ENCODE assay signal across 8 cellular contexts in the genomic region with DNA sequence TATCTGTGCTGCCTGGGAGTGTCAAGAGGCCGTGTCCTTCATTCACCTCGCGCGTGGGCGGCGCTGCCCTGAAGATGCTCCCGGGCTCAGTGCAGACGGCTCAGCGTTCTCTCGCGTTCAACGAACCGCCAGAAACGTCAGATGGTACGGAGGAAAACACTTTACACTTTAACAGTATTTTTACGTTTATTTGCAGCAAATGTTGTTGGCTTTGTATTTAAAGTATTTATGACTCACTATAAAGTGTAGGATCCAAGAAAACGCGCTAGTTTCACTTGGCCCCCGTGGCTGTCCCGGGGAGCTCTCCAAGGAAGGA. TPM values are rescaled to one million over a fixed set of nuclear protein-coding genes. Genes with fewer than 3 reads are reported as not detected.
A peak's percentile ranks its signal among the peaks of the same experiment; 100 is the strongest.
DNase-seq lines count a peak whose midpoint lies in the region; ATAC-seq and TF ChIP-seq lines count a peak whose summit lies in the region.

No MANE protein-coding gene starts in this region.

- intact Hi-C loops in testis (cut with DNase I; ENCODE audit: low total_unique reads), result loop anchor here (10.0 kb wide), 1 partner anchor 360 kb away; a partner anchor contains a TSS

- H3K9me3 ChIP-seq in testis, result no peaks in the 10 kb centered on the region

- no peak for TF ChIP-seq POLR2A in testis (IDR thresholded peaks at IDR 0.05)

- no peak for TF ChIP-seq CTCF in testis (IDR thresholded peaks at IDR 0.05)

- H3K27ac ChIP-seq in testis, result peak overlapping the region in 1 of 2 donors; percentile 100

- no peaks in the 10 kb centered on the region for H3K36me3 ChIP-seq in testis (ENCODE audit: low read depth, missing control alignments)

- peak; percentile 35 for ATAC-seq in GM21528 (IDR thresholded peaks at IDR 0.05; ENCODE audit: low FRiP score, unreplicated experiment)

- 0 to 1% methylated on average over 20 of the region's 20 CpGs for WGBS in testis, 2 donors

- H3K27me3 ChIP-seq in testis, result no peaks in the 10 kb centered on the region

- peak; percentile 50 for DNase-seq in Ammon's horn (ENCODE audit: low spot score)
- DNase-seq in NOMO-1 treated with DMSO at 0.1 percent for 48 hours (lab: John Stamatoyannopoulos, UW; ENCODE audit: unreplicated experiment), result peak; percentile 17
- DNase-seq in activated T-cell treated with anti-CD3 and anti-CD28 coated beads for 48 hours (ENCODE audit: low read depth), result peak; percentile 66
- DNase-seq in fibroblast of gingiva (ENCODE audit: low read depth), result peak; percentile 33
- DNase-seq in occipital lobe (lab: John Stamatoyannopoulos, UW), result peak; percentile 37
- peak; percentile 86 for DNase-seq in testis
- no peak for DNase-seq in HuH-7.5 (ENCODE audit: low spot score)

- H3K4me3 ChIP-seq in testis, result no peak overlapping the region

- peaks cover 11% of the 10 kb centered on the region for H3K4me1 ChIP-seq in testis

RNA-seq across cellular contexts. Expression of a gene that starts 0.5 kb away (rescaled TPM):
- total RNA-seq in occipital lobe (139 TPM), testis (100 to 1,000 TPM in 1 of 2 donors, 10 to 100 TPM in 1; 83.9 to 100 TPM)
- 14.8 TPM for polyA plus RNA-seq in testis (ENCODE audit: insufficient read depth, low read depth, low replicate concordance)
